ENCODE assay signal across 23 cellular contexts in genomic region chr12:102356690-102357089, GRCh38.
DNase-seq lines count a peak whose midpoint lies in the region; ATAC-seq and TF ChIP-seq lines count a peak whose summit lies in the region.
"Had no signal": no experiment of that assay in that cellular context is flagged by ENCODE, and none has a peak within 500 bp of the region (broad histone marks: within the 10 kb centered on the region; RNA-seq: fewer than 3 reads in every experiment).

No MANE protein-coding gene starts in this region.

- no peak overlapping the region for H3K4me3 Mint-ChIP-seq in stimulated activated naive B cell treated with anti-CD40 and anti-IgM and Interleukin-4, amounts not matched to agents 10 μg/mL and 1 μg/mL and 100 μg/mL, for 72 hours
- H3K4me3 Mint-ChIP-seq: CD4-positive, alpha-beta memory T cell; GM23338; HFFc6; T-cell had no signal

- H4K20me1 ChIP-seq in BLaER1 treated with 17β-estradiol and CSF1 and Interleukin-3, amounts not matched to agents 10 nM and 100 nM: no peaks in the 10 kb centered on the region
- H4K20me1 ChIP-seq in IMR-90 (ENCODE audit: insufficient read depth, low read length): no peaks in the 10 kb centered on the region

- no peak overlapping the region for H3K27ac Mint-ChIP-seq in stimulated activated naive B cell treated with anti-CD40 and anti-IgM and Interleukin-4, amounts not matched to agents 10 μg/mL and 1 μg/mL and 100 μg/mL, for 72 hours
- H3K27ac Mint-ChIP-seq: GM23338, HFFc6, T-cell had no signal

- H3K79me1 ChIP-seq in IMR-90 (ENCODE audit: low read depth in 1 of 2, low read length in 2 of 2): no peaks in the 10 kb centered on the region

- no peaks in the 10 kb centered on the region for H3K4me1 Mint-ChIP-seq in stimulated activated naive B cell treated with anti-CD40 and anti-IgM and Interleukin-4, amounts not matched to agents 10 μg/mL and 1 μg/mL and 100 μg/mL, for 72 hours
- H3K4me1 Mint-ChIP-seq: CD4-positive, alpha-beta memory T cell; GM23338; T-cell had no signal

- 0 out of 2 replicates have a peak overlapping the region, but pooled peaks have one; percentile 24 for H2BK20ac ChIP-seq in IMR-90 (ENCODE audit: low read depth, low read length)

- H2BK5ac ChIP-seq in IMR-90 (ENCODE audit: low read depth, low read length, poor library complexity, severe bottlenecking): no peak overlapping the region

- WGBS in IMR-90 (ENCODE audit: extremely low coverage in 2 of 2, insufficient read length in 1 of 2), 2 experiments: no CpG with 5 or more reads among the region's 2 CpGs
- WGBS in ovary, 3 donors: 87 to 94% (median 88%) methylated on average over 2 of the region's 2 CpGs
- WGBS in esophagus squamous epithelium, 2 donors: 72 to 90% methylated on average over 2 of the region's 2 CpGs

- dilution Hi-C loops in IMR-90 (cut with HindIII; ENCODE audit: low sequenced_read_pairs, unreplicated experiment): no loop called here

- H4K5ac ChIP-seq in IMR-90 (ENCODE audit: low read depth, low read length): no peak overlapping the region

- H3K4me1 ChIP-seq in BLaER1 treated with 17β-estradiol and CSF1 and Interleukin-3, amounts not matched to agents 10 nM and 100 nM: peaks cover 9 to 31% (median 14%) of the 10 kb centered on the region in 10 experiments
- H3K4me1 ChIP-seq in IMR-90 (ENCODE audit: control insufficient read depth, insufficient read depth, low read length) (no peaks in the 10 kb centered on the region), ovary (ENCODE audit: insufficient read depth) (no peaks in the 10 kb centered on the region), esophagus squamous epithelium (no peaks in the 10 kb centered on the region)
- H3K4me1 ChIP-seq: HAP-1 had no signal

- TF ChIP-seq POLR2A in IMR-90 (IDR thresholded peaks at IDR 0.05; ENCODE audit: low read depth, low read length) (no peak), ovary (IDR thresholded peaks at IDR 0.05) (no peak), esophagus squamous epithelium (IDR thresholded peaks at IDR 0.05) (no peak)

- peaks cover 27 to 41% (median 36%) of the 10 kb centered on the region in 11 experiments for H3K9me3 ChIP-seq in BLaER1 treated with 17β-estradiol and CSF1 and Interleukin-3, amounts not matched to agents 10 nM and 100 nM (replicated peaks in 1 of 11)
- H3K9me3 ChIP-seq in IMR-90 (ENCODE audit: control insufficient read depth, insufficient read depth, low read length) (peaks cover 2% of the 10 kb centered on the region; the same call in 1 of the 2 replicates), ovary (no peaks in the 10 kb centered on the region), esophagus squamous epithelium (peaks cover 0 to 13% (median 5%) of the 10 kb centered on the region in 3 donors)
- H3K9me3 ChIP-seq: HAP-1, MG63 had no signal

- no peak overlapping the region for H3K4ac ChIP-seq in IMR-90 (ENCODE audit: low read depth, low read length)

- CTCF ChIA-PET in IMR-90 (lab: Yijun Ruan, JAX): no interaction called here

- no peak for TF ChIP-seq CTCF in IMR-90 (conservative IDR thresholded peaks at IDR 0.05; ENCODE audit: low read depth, low read length)
- TF ChIP-seq CTCF in ovary (IDR thresholded peaks at IDR 0.05): no peak
- TF ChIP-seq CTCF in esophagus squamous epithelium (IDR thresholded peaks at IDR 0.05): no peak

- H2AFZ ChIP-seq in IMR-90 (replicated peaks; ENCODE audit: low read length, poor library complexity): no peak overlapping the region
- H2AFZ ChIP-seq: GM23338 had no signal

- H3K27me3 Mint-ChIP-seq in stimulated activated naive B cell treated with anti-CD40 and anti-IgM and Interleukin-4, amounts not matched to agents 10 μg/mL and 1 μg/mL and 100 μg/mL, for 72 hours: peaks cover 7 to 19% of the 10 kb centered on the region in 2 donors

- H3K27me3 ChIP-seq in BLaER1 treated with 17β-estradiol and CSF1 and Interleukin-3, amounts not matched to agents 10 nM and 100 nM: no peaks in the 10 kb centered on the region
- H3K27me3 ChIP-seq in IMR-90 (ENCODE audit: control insufficient read depth, insufficient read depth, low read length): no peaks in the 10 kb centered on the region
- no peaks in the 10 kb centered on the region for H3K27me3 ChIP-seq in ovary
- peaks cover 0 to 3% (median 0%) of the 10 kb centered on the region in 4 donors for H3K27me3 ChIP-seq in esophagus squamous epithelium
- H3K27me3 ChIP-seq: MG63 had no signal

- H3K4me3 ChIP-seq in BLaER1 treated with 17β-estradiol and CSF1 and Interleukin-3, amounts not matched to agents 10 nM and 100 nM: no peak overlapping the region
- H3K4me3 ChIP-seq in IMR-90 (ENCODE audit: insufficient read depth, low read depth, low read length): no peak overlapping the region
- H3K4me3 ChIP-seq in ovary: no peak overlapping the region
- H3K4me3 ChIP-seq in esophagus squamous epithelium: no peak overlapping the region
- H3K4me3 ChIP-seq: GM23338, HAP-1, MG63 had no signal

- peaks cover 24 to 26% of the 10 kb centered on the region in 2 donors for H3K9me3 Mint-ChIP-seq in stimulated activated naive B cell treated with anti-CD40 and anti-IgM and Interleukin-4, amounts not matched to agents 10 μg/mL and 1 μg/mL and 100 μg/mL, for 72 hours

- DNase-seq in IMR-90 (no peak), astrocyte of the hippocampus (ENCODE audit: low read depth, low spot score) (peak; percentile 45), kidney tubule cell (ENCODE audit: low spot score) (peak; percentile 33), ovary (no peak), esophagus squamous epithelium (lab: John Stamatoyannopoulos, UW) (no peak)
- DNase-seq in stimulated activated naive B cell treated with anti-CD40 and anti-IgM and Interleukin-4, amounts not matched to agents 10 μg/mL and 1 μg/mL and 100 μg/mL, for 72 hours: no peak
- DNase-seq: C1 segment of cervical spinal cord; CD4-positive, alpha-beta memory T cell; COR-L47; HFFc6; KG1; MG63; NCI-H2029; NCI-H446; NCI-H524 treated with DMSO at 0.1 percent for 48 hours; NCI-H774; Right ventricle myocardium superior; RPMI8226; T-cell had no signal

- H2AK9ac ChIP-seq in IMR-90 (replicated peaks; ENCODE audit: low read depth, low read length, poor library complexity): no peak overlapping the region

- H3K27ac ChIP-seq in BLaER1 treated with 17β-estradiol and CSF1 and Interleukin-3, amounts not matched to agents 10 nM and 100 nM: peak overlapping the region in 8 of 11 experiments; percentile 46 to 81 (median 74); a peak in 16 of 22 replicates
- H3K27ac ChIP-seq in IMR-90 (ENCODE audit: insufficient read depth, low read length): no peak overlapping the region
- H3K27ac ChIP-seq in ovary: no peak overlapping the region
- no peak overlapping the region for H3K27ac ChIP-seq in esophagus squamous epithelium

- no peak overlapping the region for H3K56ac ChIP-seq in IMR-90 (ENCODE audit: extremely low read depth, insufficient read depth, low read length)

- H3K9me1 ChIP-seq in IMR-90 (ENCODE audit: insufficient read depth, low read length): no peaks in the 10 kb centered on the region

- no peak for TF ChIP-seq EP300 in ovary (IDR thresholded peaks at IDR 0.05)

- H3K23ac ChIP-seq in IMR-90 (ENCODE audit: low read depth, low read length): no peak overlapping the region

- H3K4me2 ChIP-seq in BLaER1 treated with 17β-estradiol and CSF1 and Interleukin-3, amounts not matched to agents 10 nM and 100 nM: peak overlapping the region in 10 of 11 experiments; percentile 15 to 66 (median 40); a peak in 18 of 22 replicates
- no peak overlapping the region for H3K4me2 ChIP-seq in IMR-90 (ENCODE audit: low read depth, low read length)
- H3K4me2 ChIP-seq: GM23338 had no signal

- H3K18ac ChIP-seq in IMR-90 (ENCODE audit: low read depth, low read length): no peak overlapping the region

- H2BK15ac ChIP-seq in IMR-90 (ENCODE audit: low read depth, low read length): no peak overlapping the region

- no peak overlapping the region for H2AK5ac ChIP-seq in IMR-90 (ENCODE audit: low read depth, low read length)

- no TSS peak for BruUV-seq in IMR-90 (replicated peaks; lab: Mats Ljungman, UMichigan)

- intact Hi-C loops in IMR-90 (cut with micrococcal nuclease) (loop anchor here (10.0 kb wide), 1 partner anchor 902 kb away; no protein-coding TSS in a partner anchor), ovary (cut with DNase I) (no loop called here), esophagus squamous epithelium (cut with DNase I) (no loop called here)

- ATAC-seq in IMR-90 (ENCODE audit: low read depth) (no peak), GM21717 (IDR thresholded peaks at IDR 0.05; ENCODE audit: unreplicated experiment) (no peak)
- ATAC-seq in stimulated activated naive B cell treated with anti-CD40 and anti-IgM and Interleukin-4, amounts not matched to agents 10 μg/mL and 1 μg/mL and 100 μg/mL, for 72 hours (replicated peaks): no peak
- ATAC-seq: GM23338, T-cell had no signal

- POLR2A ChIA-PET in IMR-90 (lab: Charles Lee; ENCODE audit: unreplicated experiment): no interaction called here

- peak overlapping the region in 2 of 11 experiments; percentile 42 to 51; a peak in 3 of 22 replicates for H3K9ac ChIP-seq in BLaER1 treated with 17β-estradiol and CSF1 and Interleukin-3, amounts not matched to agents 10 nM and 100 nM
- no peak overlapping the region for H3K9ac ChIP-seq in IMR-90 (ENCODE audit: low read depth, low read length)

- in situ Hi-C loops in IMR-90 (cut with MboI; ENCODE audit: low sequenced_read_pairs): no loop called here

- H3K36me3 ChIP-seq in BLaER1 treated with 17β-estradiol and CSF1 and Interleukin-3, amounts not matched to agents 10 nM and 100 nM: peaks cover 0 to 7% (median 5%) of the 10 kb centered on the region in 11 experiments; a peak in 5 of 22 replicates
- H3K36me3 ChIP-seq in IMR-90 (ENCODE audit: control insufficient read depth, insufficient read depth, low read length): no peaks in the 10 kb centered on the region
- H3K36me3 ChIP-seq in ovary: no peaks in the 10 kb centered on the region
- H3K36me3 ChIP-seq in esophagus squamous epithelium: no peaks in the 10 kb centered on the region
- H3K36me3 ChIP-seq: HAP-1, MG63 had no signal

- TF ChIP-seq RAD21 in IMR-90 (IDR thresholded peaks at IDR 0.05; ENCODE audit: low read length): no peak

- no peak overlapping the region for H4K8ac ChIP-seq in IMR-90 (ENCODE audit: low read depth in 2 of 2, low read length in 2 of 2)

- H4K91ac ChIP-seq in IMR-90 (ENCODE audit: insufficient read depth, low read depth, low read length): no peak overlapping the region

- no peak overlapping the region for H2BK120ac ChIP-seq in IMR-90 (ENCODE audit: low read depth, low read length)

- no peak overlapping the region for H3K14ac ChIP-seq in IMR-90 (replicated peaks; ENCODE audit: low read depth, low read length)

- peaks cover 0 to 1% of the 10 kb centered on the region in 2 donors for H3K36me3 Mint-ChIP-seq in stimulated activated naive B cell treated with anti-CD40 and anti-IgM and Interleukin-4, amounts not matched to agents 10 μg/mL and 1 μg/mL and 100 μg/mL, for 72 hours
- H3K36me3 Mint-ChIP-seq: CD4-positive, alpha-beta memory T cell; T-cell had no signal

Comparison
In these comparisons a context has a peak if more than half of its experiments do, and no peak if none do; other contexts are left out.
1. H3K27ac ChIP-seq: peak in BLaER1 treated with 17β-estradiol and CSF1 and Interleukin-3, amounts not matched to agents 10 nM and 100 nM (8 of 11); none in IMR-90 (single experiment), ovary (0 of 2) and esophagus squamous epithelium (0 of 4).
2. DNase-seq: peak in astrocyte of the hippocampus (single experiment) and kidney tubule cell (single experiment); none in IMR-90 (single experiment), stimulated activated naive B cell treated with anti-CD40 and anti-IgM and Interleukin-4, amounts not matched to agents 10 μg/mL and 1 μg/mL and 100 μg/mL, for 72 hours (single experiment), ovary (0 of 5) and esophagus squamous epithelium (single experiment).